ENCODE assay signal across 27 cellular contexts in genomic region chr11:12289667-12290476, GRCh38.
DNase-seq lines count a peak whose midpoint lies in the region; ATAC-seq, FAIRE-seq and TF ChIP-seq lines count a peak whose summit lies in the region.
"Had no signal": no experiment of that assay in that cellular context is flagged by ENCODE, and none has a peak within 500 bp of the region (broad histone marks: within the 10 kb centered on the region; RNA-seq: fewer than 3 reads in every experiment).

No MANE protein-coding gene starts in this region.

- peak; percentile 16 for DNase-seq in activated CD8-positive, alpha-beta T cell treated with anti-CD3 and anti-CD28 coated beads, Interleukin-2, amount 10 ng/mL, durations not matched to agents 7 days and 5 days
- no peak for DNase-seq in activated CD8-positive, alpha-beta T cell treated with anti-CD3 and anti-CD28 coated beads for 36 hours
- peak; percentile 28 for DNase-seq in GM13976 (ENCODE audit: low spot score)
- no peak for DNase-seq in central memory CD8-positive, alpha-beta T cell (ENCODE audit: low spot score in 2 of 2)
- DNase-seq in stimulated activated effector memory CD8-positive, alpha-beta T cell treated with anti-CD3 and anti-CD28 coated beads, Interleukin-12 subunit alpha, Interleukin-12 subunit beta, amount 100 ng/mL, for 72 hours (ENCODE audit: low spot score in 2 of 2), result no peak
- no peak for DNase-seq in Caco-2
- no peak for DNase-seq in GM12891 (ENCODE audit: insufficient read length, low spot score)
- DNase-seq: activated CD4-positive, alpha-beta T cell treated with anti-CD3 and anti-CD28 coated beads for 36 hours; activated naive CD8-positive, alpha-beta T cell treated with anti-CD3 and anti-CD28 coated beads, Interleukin-2, amount 50 U/mL, for 24 hours; activated T-cell treated with anti-CD3 and anti-CD28 coated beads, Interleukin-2, amount 50 U/mL, for 1 hour; brain microvascular endothelial cell; cortex of kidney; DMS153; naive B cell; NCI-H1048; NCI-H2029 treated with DMSO at 0.1 percent for 48 hours; NCI-H446 treated with DMSO at 0.1 percent for 48 hours; NK-92 treated with Interleukin-12 subunit alpha and Interleukin-12 subunit beta, amount 100 ng/mL, for 24 hours; sigmoid colon had no signal

- H3K9me3 Mint-ChIP-seq in activated CD8-positive, alpha-beta T cell treated with anti-CD3 and anti-CD28 coated beads, Interleukin-2, amount 10 ng/mL, durations not matched to agents 7 days and 5 days (ENCODE audit: insufficient read depth), result no peaks in the 10 kb centered on the region
- H3K9me3 Mint-ChIP-seq in activated CD8-positive, alpha-beta T cell treated with anti-CD3 and anti-CD28 coated beads for 36 hours, result no peaks in the 10 kb centered on the region
- H3K9me3 Mint-ChIP-seq in central memory CD8-positive, alpha-beta T cell, result no peaks in the 10 kb centered on the region
- H3K9me3 Mint-ChIP-seq in stimulated activated effector memory CD8-positive, alpha-beta T cell treated with anti-CD3 and anti-CD28 coated beads, Interleukin-12 subunit alpha, Interleukin-12 subunit beta, amount 100 ng/mL, for 72 hours, result no peaks in the 10 kb centered on the region
- no peaks in the 10 kb centered on the region for H3K9me3 Mint-ChIP-seq in Caco-2 (ENCODE audit: unreplicated experiment)
- H3K9me3 Mint-ChIP-seq: activated naive CD8-positive, alpha-beta T cell treated with anti-CD3 and anti-CD28 coated beads, Interleukin-2, amount 50 U/mL, for 24 hours; naive B cell had no signal

- H3K4me1 Mint-ChIP-seq in activated CD8-positive, alpha-beta T cell treated with anti-CD3 and anti-CD28 coated beads, Interleukin-2, amount 10 ng/mL, durations not matched to agents 7 days and 5 days (ENCODE audit: low read depth), result peaks cover 18% of the 10 kb centered on the region
- peaks cover 4% of the 10 kb centered on the region for H3K4me1 Mint-ChIP-seq in activated CD8-positive, alpha-beta T cell treated with anti-CD3 and anti-CD28 coated beads for 36 hours (ENCODE audit: low read depth)
- H3K4me1 Mint-ChIP-seq in central memory CD8-positive, alpha-beta T cell, result peaks cover 9% of the 10 kb centered on the region
- H3K4me1 Mint-ChIP-seq in stimulated activated effector memory CD8-positive, alpha-beta T cell treated with anti-CD3 and anti-CD28 coated beads, Interleukin-12 subunit alpha, Interleukin-12 subunit beta, amount 100 ng/mL, for 72 hours, result peaks cover 17% of the 10 kb centered on the region
- H3K4me1 Mint-ChIP-seq in Caco-2 (ENCODE audit: low read depth, unreplicated experiment), result peaks cover 15% of the 10 kb centered on the region

- no peak for TF ChIP-seq EP300 in gastroesophageal sphincter (IDR thresholded peaks at IDR 0.05)

- peaks cover 2 to 43% (median 20%) of the 10 kb centered on the region in 3 donors for H3K4me1 ChIP-seq in gastroesophageal sphincter
- peaks cover 21% of the 10 kb centered on the region for H3K4me1 ChIP-seq in Caco-2

- POLR2A ChIA-PET in activated CD8-positive, alpha-beta T cell treated with anti-CD3 and anti-CD28 coated beads, Interleukin-2, amount 10 ng/mL, durations not matched to agents 7 days and 5 days (lab: Charles Lee), result no interaction called here
- POLR2A ChIA-PET in activated CD8-positive, alpha-beta T cell treated with anti-CD3 and anti-CD28 coated beads for 36 hours (lab: Charles Lee), result interaction anchor here (1.5 kb wide), 1 partner anchor 243 kb away, joined by 3 read pairs; no protein-coding TSS in a partner anchor
- POLR2A ChIA-PET in Caco-2 (lab: Charles Lee), result interaction anchor here (0.7 kb wide), 1 partner anchor 242 kb away, joined by 3 read pairs; no protein-coding TSS in a partner anchor

- no peak for TF ChIP-seq CTCF in activated CD8-positive, alpha-beta T cell treated with anti-CD3 and anti-CD28 coated beads for 36 hours (IDR thresholded peaks at IDR 0.05)
- TF ChIP-seq CTCF in GM13976 (IDR thresholded peaks at IDR 0.05; ENCODE audit: borderline replicate concordance, control extremely low read depth, extremely low read depth, insufficient read depth, missing control alignments) (no peak), gastroesophageal sphincter (IDR thresholded peaks at IDR 0.05) (no peak), Caco-2 (IDR thresholded peaks at IDR 0.05; ENCODE audit: insufficient read depth in 1 of 2, low read depth in 1 of 2, low read length in 1 of 2, severe bottlenecking in 1 of 2, unreplicated experiment in 1 of 2) (no peak)

- no peaks in the 10 kb centered on the region for H3K9me3 ChIP-seq in gastroesophageal sphincter
- H3K9me3 ChIP-seq in Caco-2, result no peaks in the 10 kb centered on the region
- H3K9me3 ChIP-seq: HAP-1, ovary, sigmoid colon had no signal

- peaks cover 0 to 6% of the 10 kb centered on the region in 2 donors for H3K36me3 ChIP-seq in gastroesophageal sphincter
- no peaks in the 10 kb centered on the region for H3K36me3 ChIP-seq in Caco-2 (ENCODE audit: control insufficient read depth, insufficient read depth, low read length)
- H3K36me3 ChIP-seq: brain microvascular endothelial cell, HAP-1, ovary, sigmoid colon had no signal

- no TSS peak for BruUV-seq in Caco-2 (replicated peaks; lab: Mats Ljungman, UMichigan)

- CTCF ChIA-PET in activated CD8-positive, alpha-beta T cell treated with anti-CD3 and anti-CD28 coated beads, Interleukin-2, amount 10 ng/mL, durations not matched to agents 7 days and 5 days (lab: Charles Lee), result interaction anchor here (0.7 to 17.3 kb wide), 23 partner anchors 7 to 776 kb away, joined by 3 to 401 read pairs (median 4); no protein-coding TSS in a partner anchor
- CTCF ChIA-PET in activated CD8-positive, alpha-beta T cell treated with anti-CD3 and anti-CD28 coated beads for 36 hours (lab: Charles Lee), result interaction anchor here (0.6 to 4.3 kb wide), 34 partner anchors 7 to 600 kb away, joined by 3 to 44 read pairs (median 5); no protein-coding TSS in a partner anchor
- CTCF ChIA-PET in Caco-2 (lab: Charles Lee), result interaction anchor here (1.1 to 1.4 kb wide), 4 partner anchors 9 to 391 kb away, joined by 3 to 8 read pairs (median 5); no protein-coding TSS in a partner anchor

- H3K27ac Mint-ChIP-seq in activated CD8-positive, alpha-beta T cell treated with anti-CD3 and anti-CD28 coated beads, Interleukin-2, amount 10 ng/mL, durations not matched to agents 7 days and 5 days, result peak overlapping the region; percentile 62
- no peak overlapping the region for H3K27ac Mint-ChIP-seq in activated CD8-positive, alpha-beta T cell treated with anti-CD3 and anti-CD28 coated beads for 36 hours
- H3K27ac Mint-ChIP-seq in central memory CD8-positive, alpha-beta T cell (ENCODE audit: low read depth), result peak overlapping the region; percentile 41
- peak overlapping the region; percentile 51 for H3K27ac Mint-ChIP-seq in stimulated activated effector memory CD8-positive, alpha-beta T cell treated with anti-CD3 and anti-CD28 coated beads, Interleukin-12 subunit alpha, Interleukin-12 subunit beta, amount 100 ng/mL, for 72 hours
- H3K27ac Mint-ChIP-seq in Caco-2 (ENCODE audit: unreplicated experiment), result no peak overlapping the region
- H3K27ac Mint-ChIP-seq: activated CD4-positive, alpha-beta T cell treated with anti-CD3 and anti-CD28 coated beads for 36 hours; activated naive CD8-positive, alpha-beta T cell treated with anti-CD3 and anti-CD28 coated beads, Interleukin-2, amount 50 U/mL, for 24 hours had no signal

- TF ChIP-seq POLR2A in gastroesophageal sphincter (IDR thresholded peaks at IDR 0.05) (no peak), GM12891 (IDR thresholded peaks at IDR 0.05; ENCODE audit: low read depth, low read length) (no peak)

- no peaks in the 10 kb centered on the region for H3K27me3 Mint-ChIP-seq in activated CD8-positive, alpha-beta T cell treated with anti-CD3 and anti-CD28 coated beads, Interleukin-2, amount 10 ng/mL, durations not matched to agents 7 days and 5 days (ENCODE audit: low read depth)
- no peaks in the 10 kb centered on the region for H3K27me3 Mint-ChIP-seq in activated CD8-positive, alpha-beta T cell treated with anti-CD3 and anti-CD28 coated beads for 36 hours
- no peaks in the 10 kb centered on the region for H3K27me3 Mint-ChIP-seq in central memory CD8-positive, alpha-beta T cell
- H3K27me3 Mint-ChIP-seq in Caco-2 (ENCODE audit: insufficient read depth, unreplicated experiment), result no peaks in the 10 kb centered on the region
- H3K27me3 Mint-ChIP-seq: activated CD4-positive, alpha-beta T cell treated with anti-CD3 and anti-CD28 coated beads for 36 hours; activated naive CD8-positive, alpha-beta T cell treated with anti-CD3 and anti-CD28 coated beads, Interleukin-2, amount 50 U/mL, for 24 hours had no signal

- WGBS in gastroesophageal sphincter (ENCODE audit: low coverage in 1 of 2), 2 donors, result 87% methylated on average over 6 of the region's 7 CpGs; no CpG with 5 or more reads in 1 of the 2 donors

- H3K4me3 Mint-ChIP-seq in activated CD8-positive, alpha-beta T cell treated with anti-CD3 and anti-CD28 coated beads, Interleukin-2, amount 10 ng/mL, durations not matched to agents 7 days and 5 days, result no peak overlapping the region
- H3K4me3 Mint-ChIP-seq in activated CD8-positive, alpha-beta T cell treated with anti-CD3 and anti-CD28 coated beads for 36 hours, result no peak overlapping the region
- H3K4me3 Mint-ChIP-seq in central memory CD8-positive, alpha-beta T cell, result no peak overlapping the region
- H3K4me3 Mint-ChIP-seq in stimulated activated effector memory CD8-positive, alpha-beta T cell treated with anti-CD3 and anti-CD28 coated beads, Interleukin-12 subunit alpha, Interleukin-12 subunit beta, amount 100 ng/mL, for 72 hours, result no peak overlapping the region
- H3K4me3 Mint-ChIP-seq in Caco-2 (ENCODE audit: unreplicated experiment), result no peak overlapping the region
- H3K4me3 Mint-ChIP-seq: activated CD4-positive, alpha-beta T cell treated with anti-CD3 and anti-CD28 coated beads for 36 hours; activated naive CD8-positive, alpha-beta T cell treated with anti-CD3 and anti-CD28 coated beads, Interleukin-2, amount 50 U/mL, for 24 hours had no signal

- no peak for ATAC-seq in activated CD8-positive, alpha-beta T cell treated with anti-CD3 and anti-CD28 coated beads, Interleukin-2, amount 10 ng/mL, durations not matched to agents 7 days and 5 days
- ATAC-seq in activated CD8-positive, alpha-beta T cell treated with anti-CD3 and anti-CD28 coated beads for 36 hours, result no peak
- no peak for ATAC-seq in central memory CD8-positive, alpha-beta T cell (replicated peaks; ENCODE audit: extremely low read depth, poor library complexity, severe bottlenecking)
- ATAC-seq in stimulated activated effector memory CD8-positive, alpha-beta T cell treated with anti-CD3 and anti-CD28 coated beads, Interleukin-12 subunit alpha, Interleukin-12 subunit beta, amount 100 ng/mL, for 72 hours, result no peak
- no peak for ATAC-seq in gastroesophageal sphincter
- ATAC-seq: activated CD4-positive, alpha-beta T cell treated with anti-CD3 and anti-CD28 coated beads for 36 hours; activated naive CD8-positive, alpha-beta T cell treated with anti-CD3 and anti-CD28 coated beads, Interleukin-2, amount 50 U/mL, for 24 hours had no signal

- FAIRE-seq in GM12891 (lab: Jason Lieb, UNC), result no peak
- FAIRE-seq: endometrium, islet of Langerhans, TTC549, urothelium cell line had no signal

- H3K36me3 Mint-ChIP-seq in activated CD8-positive, alpha-beta T cell treated with anti-CD3 and anti-CD28 coated beads, Interleukin-2, amount 10 ng/mL, durations not matched to agents 7 days and 5 days (ENCODE audit: low read depth), result no peaks in the 10 kb centered on the region
- no peaks in the 10 kb centered on the region for H3K36me3 Mint-ChIP-seq in activated CD8-positive, alpha-beta T cell treated with anti-CD3 and anti-CD28 coated beads for 36 hours (ENCODE audit: low read depth)
- H3K36me3 Mint-ChIP-seq in central memory CD8-positive, alpha-beta T cell (ENCODE audit: insufficient read depth), result peaks cover 12% of the 10 kb centered on the region
- H3K36me3 Mint-ChIP-seq in stimulated activated effector memory CD8-positive, alpha-beta T cell treated with anti-CD3 and anti-CD28 coated beads, Interleukin-12 subunit alpha, Interleukin-12 subunit beta, amount 100 ng/mL, for 72 hours, result no peaks in the 10 kb centered on the region
- H3K36me3 Mint-ChIP-seq in Caco-2 (ENCODE audit: insufficient read depth, unreplicated experiment), result no peaks in the 10 kb centered on the region
- H3K36me3 Mint-ChIP-seq: naive B cell had no signal

- in situ Hi-C loops in GM13976 (cut with MboI; ENCODE audit: low sequenced_read_pairs, unreplicated experiment), result loop anchor here (10.0 kb wide), 1 partner anchor 245 kb away; no protein-coding TSS in a partner anchor

- intact Hi-C loops in activated CD8-positive, alpha-beta T cell treated with anti-CD3 and anti-CD28 coated beads for 36 hours (cut with micrococcal nuclease), result no loop called here
- intact Hi-C loops in Caco-2 (cut with micrococcal nuclease; ENCODE audit: unreplicated experiment), result loop anchor here (10.0 kb wide), 1 partner anchor 495 kb away; no protein-coding TSS in a partner anchor

- H3K4me3 ChIP-seq in gastroesophageal sphincter (no peak overlapping the region), Caco-2 (ENCODE audit: low read depth, low read length) (no peak overlapping the region)
- H3K4me3 ChIP-seq: HAP-1, hepatocyte, ovary, sigmoid colon had no signal

- no peak overlapping the region for H3K27ac ChIP-seq in gastroesophageal sphincter
- H3K27ac ChIP-seq: hepatocyte, ovary had no signal

- H3K27me3 ChIP-seq in gastroesophageal sphincter, result no peaks in the 10 kb centered on the region
- no peaks in the 10 kb centered on the region for H3K27me3 ChIP-seq in Caco-2 (replicated peaks; ENCODE audit: control insufficient read depth, insufficient read depth, low read length)
- H3K27me3 ChIP-seq: brain microvascular endothelial cell, hepatocyte, ovary, sigmoid colon had no signal

Comparison
In these comparisons a context has a peak if more than half of its experiments do, and no peak if none do; other contexts are left out.
1. DNase-seq: peak in activated CD8-positive, alpha-beta T cell treated with anti-CD3 and anti-CD28 coated beads, Interleukin-2, amount 10 ng/mL, durations not matched to agents 7 days and 5 days (single experiment) and GM13976 (single experiment); none in activated CD8-positive, alpha-beta T cell treated with anti-CD3 and anti-CD28 coated beads for 36 hours (single experiment), central memory CD8-positive, alpha-beta T cell (0 of 2), stimulated activated effector memory CD8-positive, alpha-beta T cell treated with anti-CD3 and anti-CD28 coated beads, Interleukin-12 subunit alpha, Interleukin-12 subunit beta, amount 100 ng/mL, for 72 hours (0 of 2), Caco-2 (0 of 2) and GM12891 (single experiment).
2. H3K27ac Mint-ChIP-seq: peak in activated CD8-positive, alpha-beta T cell treated with anti-CD3 and anti-CD28 coated beads, Interleukin-2, amount 10 ng/mL, durations not matched to agents 7 days and 5 days (single experiment), central memory CD8-positive, alpha-beta T cell (single experiment) and stimulated activated effector memory CD8-positive, alpha-beta T cell treated with anti-CD3 and anti-CD28 coated beads, Interleukin-12 subunit alpha, Interleukin-12 subunit beta, amount 100 ng/mL, for 72 hours (single experiment); none in activated CD8-positive, alpha-beta T cell treated with anti-CD3 and anti-CD28 coated beads for 36 hours (single experiment) and Caco-2 (single experiment).